29 cellular contexts compared by ENCODE assay signal in genomic region chr21:21632926-21633325, GRCh38.
"Had no signal": no experiment of that assay in that cellular context is flagged by ENCODE, and none has a peak within 500 bp of the region (broad histone marks: within the 10 kb centered on the region; RNA-seq: fewer than 3 reads in every experiment).

No MANE protein-coding gene starts in this region.

- ATAC-seq: stimulated activated effector memory CD8-positive, alpha-beta T cell treated with anti-CD3 and anti-CD28 coated beads, Interleukin-12 subunit alpha, Interleukin-12 subunit beta, amount 100 ng/mL, for 72 hours; stimulated activated memory B cell treated with anti-CD40 and anti-IgM and Interleukin-4, amounts not matched to agents 10 μg/mL and 1 μg/mL and 100 μg/mL, for 72 hours; stimulated activated naive B cell treated with anti-CD40 and anti-IgM and Interleukin-4, amounts not matched to agents 10 μg/mL and 1 μg/mL and 100 μg/mL, for 72 hours; stimulated activated naive CD8-positive, alpha-beta T cell treated with anti-CD3 and anti-CD28 coated beads, Interleukin-15, amount 100 ng/mL, for 72 hours; stimulated activated naive CD8-positive, alpha-beta T cell treated with anti-CD3 and anti-CD28 coated beads, Interleukin-15, Interleukin-2, amounts not matched to agents 100 U/mL and 50 U/mL, for 24 hours; upper lobe of right lung had no signal

- H3K27ac ChIP-seq: stomach, suprapubic skin, testis, thoracic aorta, thyroid gland, tibial artery, tibial nerve, transverse colon, upper lobe of left lung, upper lobe of right lung, uterus, vagina had no signal

- H3K36me3 ChIP-seq: stomach, suprapubic skin, thoracic aorta, thyroid gland, tibial artery, tibial nerve, transverse colon, upper lobe of left lung, upper lobe of right lung, uterus, vagina had no signal

- H3K27ac Mint-ChIP-seq: stimulated activated effector memory CD8-positive, alpha-beta T cell treated with anti-CD3 and anti-CD28 coated beads, Interleukin-12 subunit alpha, Interleukin-12 subunit beta, amount 100 ng/mL, for 72 hours; stimulated activated memory B cell treated with anti-CD40 and anti-IgM and Interleukin-4, amounts not matched to agents 10 μg/mL and 1 μg/mL and 100 μg/mL, for 72 hours; stimulated activated naive B cell treated with anti-CD40 and anti-IgM and Interleukin-4, amounts not matched to agents 10 μg/mL and 1 μg/mL and 100 μg/mL, for 72 hours; stimulated activated naive CD8-positive, alpha-beta T cell treated with anti-CD3 and anti-CD28 coated beads, Interleukin-15, amount 100 ng/mL, for 72 hours; stimulated activated naive CD8-positive, alpha-beta T cell treated with anti-CD3 and anti-CD28 coated beads, Interleukin-15, Interleukin-2, amounts not matched to agents 100 ng/mL and 50 ng/mL, for 24 hours; type B pancreatic cell had no signal

- H3K27me3 Mint-ChIP-seq: stimulated activated memory B cell treated with anti-CD40 and anti-IgM and Interleukin-4, amounts not matched to agents 10 μg/mL and 1 μg/mL and 100 μg/mL, for 72 hours; stimulated activated naive B cell treated with anti-CD40 and anti-IgM and Interleukin-4, amounts not matched to agents 10 μg/mL and 1 μg/mL and 100 μg/mL, for 72 hours; stimulated activated naive CD8-positive, alpha-beta T cell treated with anti-CD3 and anti-CD28 coated beads, Interleukin-15, amount 100 ng/mL, for 72 hours; stimulated activated naive CD8-positive, alpha-beta T cell treated with anti-CD3 and anti-CD28 coated beads, Interleukin-15, Interleukin-2, amounts not matched to agents 100 ng/mL and 50 ng/mL, for 24 hours; type B pancreatic cell had no signal

- H3K4me1 Mint-ChIP-seq: stimulated activated effector memory CD8-positive, alpha-beta T cell treated with anti-CD3 and anti-CD28 coated beads, Interleukin-12 subunit alpha, Interleukin-12 subunit beta, amount 100 ng/mL, for 72 hours; stimulated activated memory B cell treated with anti-CD40 and anti-IgM and Interleukin-4, amounts not matched to agents 10 μg/mL and 1 μg/mL and 100 μg/mL, for 72 hours; stimulated activated naive B cell treated with anti-CD40 and anti-IgM and Interleukin-4, amounts not matched to agents 10 μg/mL and 1 μg/mL and 100 μg/mL, for 72 hours; stimulated activated naive CD8-positive, alpha-beta T cell treated with anti-CD3 and anti-CD28 coated beads, Interleukin-15, amount 100 ng/mL, for 72 hours had no signal

- H3K4me3 ChIP-seq: stomach, suprapubic skin, testis, thoracic aorta, thyroid gland, tibial artery, tibial nerve, transverse colon, upper lobe of left lung, upper lobe of right lung, uterus, vagina had no signal

- H3K36me3 Mint-ChIP-seq: stimulated activated effector memory CD8-positive, alpha-beta T cell treated with anti-CD3 and anti-CD28 coated beads, Interleukin-12 subunit alpha, Interleukin-12 subunit beta, amount 100 ng/mL, for 72 hours; stimulated activated memory B cell treated with anti-CD40 and anti-IgM and Interleukin-4, amounts not matched to agents 10 μg/mL and 1 μg/mL and 100 μg/mL, for 72 hours; stimulated activated naive B cell treated with anti-CD40 and anti-IgM and Interleukin-4, amounts not matched to agents 10 μg/mL and 1 μg/mL and 100 μg/mL, for 72 hours; type B pancreatic cell had no signal

- H3K27me3 ChIP-seq: stomach, suprapubic skin, testis, thyroid gland, tibial artery, tibial nerve, transverse colon, upper lobe of left lung, upper lobe of right lung, uterus, vagina had no signal

- H3K9me3 Mint-ChIP-seq: type B pancreatic cell had no signal

- FAIRE-seq: urothelium cell line had no signal

- DNase-seq: stimulated activated CD4-positive, alpha-beta T cell treated with anti-CD3 and anti-CD28 coated beads, Interleukin-2, amount 100 ng/mL, for 48 hours; stimulated activated CD4-positive, alpha-beta T cell treated with anti-CD3 and anti-CD28 coated beads, Interleukin-4, amount 100 ng/mL, for 1 hour; stimulated activated CD4-positive, alpha-beta T cell treated with anti-CD3 and anti-CD28 coated beads, Interleukin-4, amount 100 ng/mL, for 24 hours; stimulated activated CD4-positive, alpha-beta T cell treated with anti-CD3 and anti-CD28 coated beads, Interleukin-4, amount 100 ng/mL, for 4 hours; stimulated activated CD8-positive, alpha-beta memory T cell treated with anti-CD3 and anti-CD28 coated beads, Interleukin-4, amount 100 ng/mL, for 48 hours; stimulated activated naive B cell treated with anti-CD40 and anti-IgM and Interleukin-4, amounts not matched to agents 10 μg/mL and 1 μg/mL and 100 μg/mL, for 72 hours; stimulated activated naive CD4-positive, alpha-beta T cell; stimulated activated naive CD4-positive, alpha-beta T cell treated with Interleukin-2 at 50 U/mL for 16 hours; stimulated activated naive CD8-positive, alpha-beta T cell treated with anti-CD3 and anti-CD28 coated beads, Interleukin-15, amount 100 ng/mL, for 72 hours; stimulated activated naive CD8-positive, alpha-beta T cell treated with anti-CD3 and anti-CD28 coated beads, Interleukin-15, Interleukin-2, amounts not matched to agents 100 U/mL and 50 U/mL, for 24 hours; stomach; substantia nigra; testis; thyroid gland; tibial artery; transverse colon; trophoblast cell; upper lobe of left lung; upper lobe of right lung; uterus had no signal

- H3K4me1 ChIP-seq: stomach, suprapubic skin, testis, thyroid gland, tibial artery, tibial nerve, transverse colon, upper lobe of left lung, upper lobe of right lung, uterus, vagina had no signal

- H3K9me3 ChIP-seq: suprapubic skin, testis, thoracic aorta, thyroid gland, tibial artery, transverse colon, upper lobe of left lung, upper lobe of right lung, uterus, vagina had no signal

- H3K4me3 Mint-ChIP-seq: stimulated activated effector memory CD8-positive, alpha-beta T cell treated with anti-CD3 and anti-CD28 coated beads, Interleukin-12 subunit alpha, Interleukin-12 subunit beta, amount 100 ng/mL, for 72 hours; stimulated activated memory B cell treated with anti-CD40 and anti-IgM and Interleukin-4, amounts not matched to agents 10 μg/mL and 1 μg/mL and 100 μg/mL, for 72 hours; stimulated activated naive B cell treated with anti-CD40 and anti-IgM and Interleukin-4, amounts not matched to agents 10 μg/mL and 1 μg/mL and 100 μg/mL, for 72 hours; stimulated activated naive CD8-positive, alpha-beta T cell treated with anti-CD3 and anti-CD28 coated beads, Interleukin-15, amount 100 ng/mL, for 72 hours; stimulated activated naive CD8-positive, alpha-beta T cell treated with anti-CD3 and anti-CD28 coated beads, Interleukin-15, Interleukin-2, amounts not matched to agents 100 ng/mL and 50 ng/mL, for 24 hours; type B pancreatic cell had no signal
